ENCODE assay signal across 1 cellular context in the genomic region with DNA sequence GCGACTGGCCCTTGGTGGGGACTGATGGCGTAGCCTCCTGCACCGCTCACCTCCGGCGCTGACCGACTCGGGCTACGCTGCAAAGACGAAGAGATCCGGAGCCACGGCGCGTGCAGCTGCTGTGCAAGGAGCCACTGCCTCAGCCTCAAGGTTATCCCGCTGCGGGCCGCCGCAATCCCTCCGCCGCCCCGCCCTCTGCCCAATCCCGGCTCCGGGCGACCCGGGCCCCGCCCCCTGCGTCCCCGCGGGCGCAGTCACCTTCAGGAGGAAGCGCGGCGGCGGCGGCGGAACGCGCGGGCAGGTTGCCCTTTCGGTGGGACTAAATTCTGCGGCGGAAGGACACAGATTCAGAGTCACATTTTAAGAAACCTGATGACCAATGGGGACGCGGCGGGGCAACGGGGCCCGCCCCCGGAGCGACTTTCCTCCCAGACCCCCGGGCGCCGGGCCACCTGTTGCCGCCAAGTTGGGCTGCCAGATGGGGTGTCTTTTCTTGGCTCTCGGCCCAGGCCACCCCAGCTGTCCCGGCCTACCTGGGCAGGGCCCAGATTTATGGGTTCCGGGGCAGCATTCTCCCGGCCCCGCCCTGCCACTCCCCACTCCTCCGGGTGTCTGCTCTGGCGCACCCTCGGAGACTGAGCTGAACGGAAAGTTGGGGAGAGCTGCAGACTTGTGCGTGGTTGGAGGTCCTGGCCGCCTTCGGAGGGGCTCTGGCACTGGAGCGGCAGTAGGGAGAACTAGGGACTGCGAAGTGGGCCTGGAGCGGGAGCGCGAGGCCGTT.
A peak's percentile ranks its signal among the peaks of the same experiment; 100 is the strongest.
TF ChIP-seq lines count a peak whose summit lies in the region.

A gene (minus strand): TSS at position 125 of the 781 bp plus-strand sequence. CDS start 12,093 bp downstream, outside the sequence.

TF ChIP-seq in K562, 482 proteins besides CTCF, POLR2A, EP300 and RAD21 (continued from another document and continues in another):
- TF ChIP-seq, protein P1, sequence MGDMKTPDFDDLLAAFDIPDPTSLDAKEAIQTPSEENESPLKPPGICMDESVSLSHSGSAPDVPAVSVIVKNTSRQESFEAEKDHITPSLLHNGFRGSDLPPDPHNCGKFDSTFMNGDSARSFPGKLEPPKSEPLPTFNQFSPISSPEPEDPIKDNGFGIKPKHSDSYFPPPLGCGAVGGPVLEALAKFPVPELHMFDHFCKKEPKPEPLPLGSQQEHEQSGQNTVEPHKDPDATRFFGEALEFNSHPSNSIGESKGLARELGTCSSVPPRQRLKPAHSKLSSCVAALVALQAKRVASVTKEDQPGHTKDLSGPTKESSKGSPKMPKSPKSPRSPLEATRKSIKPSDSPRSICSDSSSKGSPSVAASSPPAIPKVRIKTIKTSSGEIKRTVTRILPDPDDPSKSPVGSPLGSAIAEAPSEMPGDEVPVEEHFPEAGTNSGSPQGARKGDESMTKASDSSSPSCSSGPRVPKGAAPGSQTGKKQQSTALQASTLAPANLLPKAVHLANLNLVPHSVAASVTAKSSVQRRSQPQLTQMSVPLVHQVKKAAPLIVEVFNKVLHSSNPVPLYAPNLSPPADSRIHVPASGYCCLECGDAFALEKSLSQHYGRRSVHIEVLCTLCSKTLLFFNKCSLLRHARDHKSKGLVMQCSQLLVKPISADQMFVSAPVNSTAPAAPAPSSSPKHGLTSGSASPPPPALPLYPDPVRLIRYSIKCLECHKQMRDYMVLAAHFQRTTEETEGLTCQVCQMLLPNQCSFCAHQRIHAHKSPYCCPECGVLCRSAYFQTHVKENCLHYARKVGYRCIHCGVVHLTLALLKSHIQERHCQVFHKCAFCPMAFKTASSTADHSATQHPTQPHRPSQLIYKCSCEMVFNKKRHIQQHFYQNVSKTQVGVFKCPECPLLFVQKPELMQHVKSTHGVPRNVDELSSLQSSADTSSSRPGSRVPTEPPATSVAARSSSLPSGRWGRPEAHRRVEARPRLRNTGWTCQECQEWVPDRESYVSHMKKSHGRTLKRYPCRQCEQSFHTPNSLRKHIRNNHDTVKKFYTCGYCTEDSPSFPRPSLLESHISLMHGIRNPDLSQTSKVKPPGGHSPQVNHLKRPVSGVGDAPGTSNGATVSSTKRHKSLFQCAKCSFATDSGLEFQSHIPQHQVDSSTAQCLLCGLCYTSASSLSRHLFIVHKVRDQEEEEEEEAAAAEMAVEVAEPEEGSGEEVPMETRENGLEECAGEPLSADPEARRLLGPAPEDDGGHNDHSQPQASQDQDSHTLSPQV (IDR thresholded peaks at IDR 0.05) = no peak
- TF ChIP-seq TFAM (CRISPR knock-in tag; conservative IDR thresholded peaks at IDR 0.05) (no peak), TAL1 (IDR thresholded peaks at IDR 0.05) (no peak), PRPF4 (IDR thresholded peaks at IDR 0.05; ENCODE audit: insufficient read depth, low read depth, low read length, poor library complexity, severe bottlenecking) (no peak), CHD4 (IDR thresholded peaks at IDR 0.05; ENCODE audit: insufficient read depth, insufficient replicate concordance, low read depth, low read length, poor library complexity, severe bottlenecking) (peak; percentile 18), ZNF444 (CRISPR knock-in tag; IDR thresholded peaks at IDR 0.05) (no peak), PML (IDR thresholded peaks at IDR 0.05; ENCODE audit: low read length) (peak; percentile 25; the same call in 1 of the 2 replicates), BDP1 (IDR thresholded peaks at IDR 0.05; ENCODE audit: insufficient read depth, insufficient read length) (no peak), EHMT2 (IDR thresholded peaks at IDR 0.05) (no peak), DIDO1 (tag; IDR thresholded peaks at IDR 0.05; ENCODE audit: low read depth) (no peak), SP2 (IDR thresholded peaks at IDR 0.05; ENCODE audit: extremely low read depth, low read depth, low read length, poor library complexity, severe bottlenecking) (no peak), NFXL1 (CRISPR knock-in tag; IDR thresholded peaks at IDR 0.05) (no peak), SMAD2 (IDR thresholded peaks at IDR 0.05; ENCODE audit: low read depth, low read length) (no peak), PYGO2 (tag; IDR thresholded peaks at IDR 0.05) (no peak), HMG20A (CRISPR knock-in tag; conservative IDR thresholded peaks at IDR 0.05) (no peak), XRCC4 (IDR thresholded peaks at IDR 0.05; ENCODE audit: extremely low read depth, insufficient read depth, insufficient read length) (no peak), YBX1 (IDR thresholded peaks at IDR 0.05) (no peak), RNF2 (IDR thresholded peaks at IDR 0.05) (peak; percentile 35; the same call in 1 of the 2 replicates), PURB (CRISPR knock-in tag; IDR thresholded peaks at IDR 0.05; ENCODE audit: low read depth) (no peak), POLR2AphosphoS2 (IDR thresholded peaks at IDR 0.05; ENCODE audit: low read length) (no peak; the same call in 1 of the 2 replicates), ZBTB8A (IDR thresholded peaks at IDR 0.05; ENCODE audit: partially characterized antibody) (no peak), NUFIP1 (IDR thresholded peaks at IDR 0.05; ENCODE audit: partially characterized antibody) (no peak), SUPT5H (IDR thresholded peaks at IDR 0.05) (peak; percentile 88), FOXP1 (CRISPR knock-in tag; IDR thresholded peaks at IDR 0.05) (0 out of 2 replicates have a peak, but pooled peaks have one; percentile 52), MXI1 (IDR thresholded peaks at IDR 0.05; ENCODE audit: low read depth, low read length) (0 out of 2 replicates have a peak, but pooled peaks have one; percentile 59), HDAC8 (tag; IDR thresholded peaks at IDR 0.05) (no peak), TCF7 (IDR thresholded peaks at IDR 0.05; ENCODE audit: borderline replicate concordance) (no peak), MYNN (IDR thresholded peaks at IDR 0.05) (0 out of 2 replicates have a peak, but pooled peaks have one; percentile 16), MYNN (CRISPR knock-in tag; IDR thresholded peaks at IDR 0.05) (no peak), CHD2 (IDR thresholded peaks at IDR 0.05; ENCODE audit: low read depth, low read length) (peak; percentile 87), SAFB (IDR thresholded peaks at IDR 0.05; ENCODE audit: borderline replicate concordance, low read depth, low read length) (no peak), PHF8 (IDR thresholded peaks at IDR 0.05; ENCODE audit: borderline replicate concordance, low read length) (peak; percentile 83; the same call in 1 of the 2 replicates), ZBTB7A (IDR thresholded peaks at IDR 0.05; ENCODE audit: borderline replicate concordance, control insufficient read depth, low read depth, low read length) (peak; percentile 25; the same call in 1 of the 2 replicates), PTBP1 (IDR thresholded peaks at IDR 0.05; ENCODE audit: low read depth, low read length) (no peak), POLR2B (IDR thresholded peaks at IDR 0.05; ENCODE audit: low read depth, partially characterized antibody) (peak; percentile 72), ZNF212 (CRISPR knock-in tag; IDR thresholded peaks at IDR 0.05) (no peak), PTRF (tag; IDR thresholded peaks at IDR 0.05) (no peak), ELF4 (CRISPR knock-in tag; IDR thresholded peaks at IDR 0.05) (no peak)
- TF ChIP-seq, protein P2, sequence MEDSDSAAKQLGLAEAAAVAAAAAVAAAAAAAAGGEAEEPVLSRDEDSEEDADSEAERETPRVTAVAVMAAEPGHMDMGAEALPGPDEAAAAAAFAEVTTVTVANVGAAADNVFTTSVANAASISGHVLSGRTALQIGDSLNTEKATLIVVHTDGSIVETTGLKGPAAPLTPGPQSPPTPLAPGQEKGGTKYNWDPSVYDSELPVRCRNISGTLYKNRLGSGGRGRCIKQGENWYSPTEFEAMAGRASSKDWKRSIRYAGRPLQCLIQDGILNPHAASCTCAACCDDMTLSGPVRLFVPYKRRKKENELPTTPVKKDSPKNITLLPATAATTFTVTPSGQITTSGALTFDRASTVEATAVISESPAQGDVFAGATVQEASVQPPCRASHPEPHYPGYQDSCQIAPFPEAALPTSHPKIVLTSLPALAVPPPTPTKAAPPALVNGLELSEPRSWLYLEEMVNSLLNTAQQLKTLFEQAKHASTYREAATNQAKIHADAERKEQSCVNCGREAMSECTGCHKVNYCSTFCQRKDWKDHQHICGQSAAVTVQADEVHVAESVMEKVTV (CRISPR knock-in tag; IDR thresholded peaks at IDR 0.05) = no peak
- TF ChIP-seq, protein P3, sequence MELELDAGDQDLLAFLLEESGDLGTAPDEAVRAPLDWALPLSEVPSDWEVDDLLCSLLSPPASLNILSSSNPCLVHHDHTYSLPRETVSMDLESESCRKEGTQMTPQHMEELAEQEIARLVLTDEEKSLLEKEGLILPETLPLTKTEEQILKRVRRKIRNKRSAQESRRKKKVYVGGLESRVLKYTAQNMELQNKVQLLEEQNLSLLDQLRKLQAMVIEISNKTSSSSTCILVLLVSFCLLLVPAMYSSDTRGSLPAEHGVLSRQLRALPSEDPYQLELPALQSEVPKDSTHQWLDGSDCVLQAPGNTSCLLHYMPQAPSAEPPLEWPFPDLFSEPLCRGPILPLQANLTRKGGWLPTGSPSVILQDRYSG (tag; conservative IDR thresholded peaks at IDR 0.05; ENCODE audit: low read depth) = no peak; the same call in 1 of the 2 replicates
- TF ChIP-seq, protein P4, sequence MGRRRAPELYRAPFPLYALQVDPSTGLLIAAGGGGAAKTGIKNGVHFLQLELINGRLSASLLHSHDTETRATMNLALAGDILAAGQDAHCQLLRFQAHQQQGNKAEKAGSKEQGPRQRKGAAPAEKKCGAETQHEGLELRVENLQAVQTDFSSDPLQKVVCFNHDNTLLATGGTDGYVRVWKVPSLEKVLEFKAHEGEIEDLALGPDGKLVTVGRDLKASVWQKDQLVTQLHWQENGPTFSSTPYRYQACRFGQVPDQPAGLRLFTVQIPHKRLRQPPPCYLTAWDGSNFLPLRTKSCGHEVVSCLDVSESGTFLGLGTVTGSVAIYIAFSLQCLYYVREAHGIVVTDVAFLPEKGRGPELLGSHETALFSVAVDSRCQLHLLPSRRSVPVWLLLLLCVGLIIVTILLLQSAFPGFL (CRISPR knock-in tag; IDR thresholded peaks at IDR 0.05) = no peak
- TF ChIP-seq, protein P5, sequence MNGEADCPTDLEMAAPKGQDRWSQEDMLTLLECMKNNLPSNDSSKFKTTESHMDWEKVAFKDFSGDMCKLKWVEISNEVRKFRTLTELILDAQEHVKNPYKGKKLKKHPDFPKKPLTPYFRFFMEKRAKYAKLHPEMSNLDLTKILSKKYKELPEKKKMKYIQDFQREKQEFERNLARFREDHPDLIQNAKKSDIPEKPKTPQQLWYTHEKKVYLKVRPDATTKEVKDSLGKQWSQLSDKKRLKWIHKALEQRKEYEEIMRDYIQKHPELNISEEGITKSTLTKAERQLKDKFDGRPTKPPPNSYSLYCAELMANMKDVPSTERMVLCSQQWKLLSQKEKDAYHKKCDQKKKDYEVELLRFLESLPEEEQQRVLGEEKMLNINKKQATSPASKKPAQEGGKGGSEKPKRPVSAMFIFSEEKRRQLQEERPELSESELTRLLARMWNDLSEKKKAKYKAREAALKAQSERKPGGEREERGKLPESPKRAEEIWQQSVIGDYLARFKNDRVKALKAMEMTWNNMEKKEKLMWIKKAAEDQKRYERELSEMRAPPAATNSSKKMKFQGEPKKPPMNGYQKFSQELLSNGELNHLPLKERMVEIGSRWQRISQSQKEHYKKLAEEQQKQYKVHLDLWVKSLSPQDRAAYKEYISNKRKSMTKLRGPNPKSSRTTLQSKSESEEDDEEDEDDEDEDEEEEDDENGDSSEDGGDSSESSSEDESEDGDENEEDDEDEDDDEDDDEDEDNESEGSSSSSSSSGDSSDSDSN (IDR thresholded peaks at IDR 0.05; ENCODE audit: borderline replicate concordance in 1 of 2, low read depth in 2 of 2, low read length in 2 of 2) = peak; percentile 34 to 88; a peak in 2 of 4 replicates
- TF ChIP-seq, protein P6, sequence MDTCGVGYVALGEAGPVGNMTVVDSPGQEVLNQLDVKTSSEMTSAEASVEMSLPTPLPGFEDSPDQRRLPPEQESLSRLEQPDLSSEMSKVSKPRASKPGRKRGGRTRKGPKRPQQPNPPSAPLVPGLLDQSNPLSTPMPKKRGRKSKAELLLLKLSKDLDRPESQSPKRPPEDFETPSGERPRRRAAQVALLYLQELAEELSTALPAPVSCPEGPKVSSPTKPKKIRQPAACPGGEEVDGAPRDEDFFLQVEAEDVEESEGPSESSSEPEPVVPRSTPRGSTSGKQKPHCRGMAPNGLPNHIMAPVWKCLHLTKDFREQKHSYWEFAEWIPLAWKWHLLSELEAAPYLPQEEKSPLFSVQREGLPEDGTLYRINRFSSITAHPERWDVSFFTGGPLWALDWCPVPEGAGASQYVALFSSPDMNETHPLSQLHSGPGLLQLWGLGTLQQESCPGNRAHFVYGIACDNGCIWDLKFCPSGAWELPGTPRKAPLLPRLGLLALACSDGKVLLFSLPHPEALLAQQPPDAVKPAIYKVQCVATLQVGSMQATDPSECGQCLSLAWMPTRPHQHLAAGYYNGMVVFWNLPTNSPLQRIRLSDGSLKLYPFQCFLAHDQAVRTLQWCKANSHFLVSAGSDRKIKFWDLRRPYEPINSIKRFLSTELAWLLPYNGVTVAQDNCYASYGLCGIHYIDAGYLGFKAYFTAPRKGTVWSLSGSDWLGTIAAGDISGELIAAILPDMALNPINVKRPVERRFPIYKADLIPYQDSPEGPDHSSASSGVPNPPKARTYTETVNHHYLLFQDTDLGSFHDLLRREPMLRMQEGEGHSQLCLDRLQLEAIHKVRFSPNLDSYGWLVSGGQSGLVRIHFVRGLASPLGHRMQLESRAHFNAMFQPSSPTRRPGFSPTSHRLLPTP (IDR thresholded peaks at IDR 0.05; ENCODE audit: borderline replicate concordance, extremely low read depth, insufficient read length) = no peak
- TF ChIP-seq, protein P7, sequence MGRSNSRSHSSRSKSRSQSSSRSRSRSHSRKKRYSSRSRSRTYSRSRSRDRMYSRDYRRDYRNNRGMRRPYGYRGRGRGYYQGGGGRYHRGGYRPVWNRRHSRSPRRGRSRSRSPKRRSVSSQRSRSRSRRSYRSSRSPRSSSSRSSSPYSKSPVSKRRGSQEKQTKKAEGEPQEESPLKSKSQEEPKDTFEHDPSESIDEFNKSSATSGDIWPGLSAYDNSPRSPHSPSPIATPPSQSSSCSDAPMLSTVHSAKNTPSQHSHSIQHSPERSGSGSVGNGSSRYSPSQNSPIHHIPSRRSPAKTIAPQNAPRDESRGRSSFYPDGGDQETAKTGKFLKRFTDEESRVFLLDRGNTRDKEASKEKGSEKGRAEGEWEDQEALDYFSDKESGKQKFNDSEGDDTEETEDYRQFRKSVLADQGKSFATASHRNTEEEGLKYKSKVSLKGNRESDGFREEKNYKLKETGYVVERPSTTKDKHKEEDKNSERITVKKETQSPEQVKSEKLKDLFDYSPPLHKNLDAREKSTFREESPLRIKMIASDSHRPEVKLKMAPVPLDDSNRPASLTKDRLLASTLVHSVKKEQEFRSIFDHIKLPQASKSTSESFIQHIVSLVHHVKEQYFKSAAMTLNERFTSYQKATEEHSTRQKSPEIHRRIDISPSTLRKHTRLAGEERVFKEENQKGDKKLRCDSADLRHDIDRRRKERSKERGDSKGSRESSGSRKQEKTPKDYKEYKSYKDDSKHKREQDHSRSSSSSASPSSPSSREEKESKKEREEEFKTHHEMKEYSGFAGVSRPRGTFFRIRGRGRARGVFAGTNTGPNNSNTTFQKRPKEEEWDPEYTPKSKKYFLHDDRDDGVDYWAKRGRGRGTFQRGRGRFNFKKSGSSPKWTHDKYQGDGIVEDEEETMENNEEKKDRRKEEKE (IDR thresholded peaks at IDR 0.05; ENCODE audit: borderline replicate concordance in 1 of 2, control insufficient read depth in 1 of 2, low read depth in 2 of 2, low read length in 1 of 2) = no peak
